In the genomic region with DNA sequence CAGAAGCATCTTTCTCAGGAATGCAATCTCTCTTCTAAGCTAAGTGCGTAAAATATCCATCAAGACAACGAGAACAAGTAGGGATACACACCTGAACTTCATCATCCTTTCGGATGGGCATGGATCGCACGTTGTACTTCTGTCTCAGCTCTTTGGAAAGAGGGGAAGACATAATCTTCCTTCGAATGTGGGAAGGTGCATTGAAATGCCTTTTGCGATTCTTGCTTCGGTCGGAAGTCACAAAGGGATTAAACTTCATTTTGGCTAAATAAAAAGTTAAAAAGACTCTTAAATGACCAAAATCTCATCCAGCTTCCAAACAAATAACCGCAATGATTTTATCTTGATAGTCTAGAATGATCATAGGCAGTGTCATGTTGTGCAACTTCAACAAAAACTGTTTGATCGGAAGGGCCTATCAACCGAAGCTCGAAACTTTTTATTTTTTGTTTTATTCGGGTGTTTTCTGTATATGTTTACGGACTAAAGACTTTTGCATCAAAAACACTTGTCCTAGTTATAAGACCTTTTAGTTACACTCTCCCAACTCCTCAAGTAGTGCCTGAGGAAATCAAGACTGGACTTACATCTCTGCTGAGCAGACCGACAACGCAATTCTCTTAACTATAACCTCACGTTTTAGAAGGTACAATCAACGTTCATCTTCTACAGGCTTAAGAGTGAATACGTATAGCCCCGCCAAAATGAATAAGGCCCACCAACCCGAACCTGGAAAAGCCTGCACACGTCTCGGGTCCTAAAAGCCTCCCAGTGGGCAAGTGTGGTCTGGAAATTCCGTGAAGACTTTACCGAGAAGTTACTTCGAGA, we compare ENCODE assay signal across 8 cellular contexts. TPM values are rescaled to one million over a fixed set of nuclear protein-coding genes. Genes with fewer than 3 reads are reported as not detected.
DNase-seq lines count a peak whose midpoint lies in the region; ATAC-seq and TF ChIP-seq lines count a peak whose summit lies in the region.

No MANE protein-coding gene starts in this region.

- H3K9me3 Mint-ChIP-seq in activated CD4-positive, alpha-beta T cell treated with anti-CD3 and anti-CD28 coated beads, Interleukin-2, amount 10 ng/mL, durations not matched to agents 24 days and 14 days: no peaks in the 10 kb centered on the region
- H3K9me3 Mint-ChIP-seq in activated CD4-positive, alpha-beta memory T cell treated with anti-CD3 and anti-CD28 coated beads for 36 hours: no peaks in the 10 kb centered on the region

- H3K4me1 Mint-ChIP-seq in activated CD4-positive, alpha-beta T cell treated with anti-CD3 and anti-CD28 coated beads, Interleukin-2, amount 10 ng/mL, durations not matched to agents 24 days and 14 days: peaks cover 47% of the 10 kb centered on the region
- peaks cover 60% of the 10 kb centered on the region for H3K4me1 Mint-ChIP-seq in activated CD4-positive, alpha-beta memory T cell treated with anti-CD3 and anti-CD28 coated beads for 36 hours (ENCODE audit: low read depth)

- CTCF ChIA-PET in activated CD4-positive, alpha-beta memory T cell treated with anti-CD3 and anti-CD28 coated beads for 36 hours (lab: Charles Lee): interaction anchor here (0.6 to 3.8 kb wide), 7 partner anchors 28 to 615 kb away, joined by 3 to 34 read pairs (median 4); no protein-coding TSS in a partner anchor

- POLR2A ChIA-PET in activated CD4-positive, alpha-beta memory T cell treated with anti-CD3 and anti-CD28 coated beads for 36 hours (lab: Charles Lee): interaction anchor here (0.6 to 1.3 kb wide), 6 partner anchors 13 to 525 kb away, joined by 3 to 6 read pairs (median 3); a partner anchor contains a TSS

- no peaks in the 10 kb centered on the region for H3K9me3 ChIP-seq in stomach

- intact Hi-C loops in activated CD4-positive, alpha-beta T cell treated with anti-CD3 and anti-CD28 coated beads, Interleukin-2, amount 10 ng/mL, durations not matched to agents 24 days and 14 days (cut with micrococcal nuclease): loop anchor here (2.0 to 10.0 kb wide), 3 partner anchors 133 to 513 kb away; a partner anchor contains a TSS
- intact Hi-C loops in activated CD4-positive, alpha-beta memory T cell treated with anti-CD3 and anti-CD28 coated beads for 36 hours (cut with micrococcal nuclease): loop anchor here (2.0 to 10.0 kb wide), 2 partner anchors 495 to 513 kb away; no protein-coding TSS in a partner anchor
- intact Hi-C loops in stomach (cut with DNase I; ENCODE audit: low total_unique reads): no loop called here

- WGBS in stomach, 5 donors: 8 to 13% (median 10%) methylated on average over 27 of the region's 27 CpGs

- H3K4me3 ChIP-seq in iPS-11a (ENCODE audit: low read depth, low read length): peak overlapping the region; percentile 99
- H3K4me3 ChIP-seq in stomach: peak overlapping the region; percentile 74 to 85 (median 82)

- no peaks in the 10 kb centered on the region for H3K27me3 ChIP-seq in stomach

- TF ChIP-seq CTCF in stomach (IDR thresholded peaks at IDR 0.05): no peak

- H3K4me3 Mint-ChIP-seq in activated CD4-positive, alpha-beta T cell treated with anti-CD3 and anti-CD28 coated beads, Interleukin-2, amount 10 ng/mL, durations not matched to agents 24 days and 14 days: peak overlapping the region; percentile 99
- H3K4me3 Mint-ChIP-seq in activated CD4-positive, alpha-beta memory T cell treated with anti-CD3 and anti-CD28 coated beads for 36 hours: peak overlapping the region; percentile 97

- peak overlapping the region; percentile 95 for H3K27ac Mint-ChIP-seq in activated CD4-positive, alpha-beta T cell treated with anti-CD3 and anti-CD28 coated beads, Interleukin-2, amount 10 ng/mL, durations not matched to agents 24 days and 14 days
- peak overlapping the region; percentile 99 for H3K27ac Mint-ChIP-seq in activated CD4-positive, alpha-beta memory T cell treated with anti-CD3 and anti-CD28 coated beads for 36 hours

- TF ChIP-seq EP300 in stomach (IDR thresholded peaks at IDR 0.05): no peak

- no peak for TF ChIP-seq POLR2A in stomach (IDR thresholded peaks at IDR 0.05)

- peaks cover 23 to 66% (median 46%) of the 10 kb centered on the region in 4 donors for H3K4me1 ChIP-seq in stomach

- peak overlapping the region; percentile 52 to 95 (median 92) for H3K27ac ChIP-seq in stomach

- peaks cover 55% of the 10 kb centered on the region for H3K36me3 Mint-ChIP-seq in activated CD4-positive, alpha-beta T cell treated with anti-CD3 and anti-CD28 coated beads, Interleukin-2, amount 10 ng/mL, durations not matched to agents 24 days and 14 days (ENCODE audit: low read depth)
- H3K36me3 Mint-ChIP-seq in activated CD4-positive, alpha-beta memory T cell treated with anti-CD3 and anti-CD28 coated beads for 36 hours: peaks cover 57% of the 10 kb centered on the region

- DNase-seq in activated CD4-positive, alpha-beta T cell treated with anti-CD3 and anti-CD28 coated beads, Interleukin-2, amount 10 ng/mL, durations not matched to agents 24 days and 14 days: no peak
- DNase-seq in activated CD4-positive, alpha-beta T cell treated with anti-CD3 and anti-CD28 coated beads for 4 hours: no peak
- DNase-seq in activated CD4-positive, alpha-beta memory T cell treated with anti-CD3 and anti-CD28 coated beads for 36 hours: no peak
- no peak for DNase-seq in stomach
- DNase-seq in NK-92 treated with Interleukin-12 subunit alpha and Interleukin-12 subunit beta, amount 100 ng/mL, for 24 hours (lab: John Stamatoyannopoulos, UW): no peak
- DNase-seq in stimulated activated CD4-positive, alpha-beta T cell treated with anti-CD3 and anti-CD28 coated beads, Interleukin-15, amount 100 ng/mL, for 24 hours: no peak

- peaks cover 42 to 48% (median 47%) of the 10 kb centered on the region in 4 donors for H3K36me3 ChIP-seq in stomach

- no peak for ATAC-seq in GM21526 (IDR thresholded peaks at IDR 0.05; ENCODE audit: low FRiP score, unreplicated experiment)

- no peaks in the 10 kb centered on the region for H3K27me3 Mint-ChIP-seq in activated CD4-positive, alpha-beta T cell treated with anti-CD3 and anti-CD28 coated beads, Interleukin-2, amount 10 ng/mL, durations not matched to agents 24 days and 14 days
- no peaks in the 10 kb centered on the region for H3K27me3 Mint-ChIP-seq in activated CD4-positive, alpha-beta memory T cell treated with anti-CD3 and anti-CD28 coated beads for 36 hours

RNA-seq across cellular contexts. Expression of a gene that starts 0.7 kb away (rescaled TPM):
- 2,460 and 2,469 TPM in 2 replicates for total RNA-seq in activated CD4-positive, alpha-beta T cell treated with anti-CD3 and anti-CD28 coated beads, Interleukin-2, amount 10 ng/mL, durations not matched to agents 24 days and 14 days
- total RNA-seq in activated CD4-positive, alpha-beta memory T cell treated with anti-CD3 and anti-CD28 coated beads for 36 hours: 1,000 to 10,000 TPM; 2,959 to 2,997 TPM
- 1,000 to 10,000 TPM in 4 of 5 donors, 100 to 1,000 TPM in 1; 506 to 3,830 (median 2,422) TPM for total RNA-seq in stomach
- polyA plus RNA-seq in stomach: 1,000 to 10,000 TPM; 4,166 to 5,414 (median 4,286) TPM

RNA-seq across cellular contexts. Expression of a gene that starts 15.4 kb away (rescaled TPM):
- total RNA-seq in activated CD4-positive, alpha-beta T cell treated with anti-CD3 and anti-CD28 coated beads, Interleukin-2, amount 10 ng/mL, durations not matched to agents 24 days and 14 days: not detected in 2 replicates
- not detected for total RNA-seq in activated CD4-positive, alpha-beta memory T cell treated with anti-CD3 and anti-CD28 coated beads for 36 hours
- total RNA-seq in stomach: not detected
- polyA plus RNA-seq in stomach: 1 to 10 TPM in 1 of 3 donors, not detected in 2; 1.5 TPM

RNA-seq across cellular contexts. Expression of a gene that starts 42.6 kb away (rescaled TPM):
- not detected in 2 replicates for total RNA-seq in activated CD4-positive, alpha-beta T cell treated with anti-CD3 and anti-CD28 coated beads, Interleukin-2, amount 10 ng/mL, durations not matched to agents 24 days and 14 days
- total RNA-seq in activated CD4-positive, alpha-beta memory T cell treated with anti-CD3 and anti-CD28 coated beads for 36 hours: not detected
- total RNA-seq in stomach: not detected
- polyA plus RNA-seq in stomach: not detected

RNA-seq across cellular contexts. Expression of a gene that starts 53.4 kb away (rescaled TPM):
- total RNA-seq in activated CD4-positive, alpha-beta T cell treated with anti-CD3 and anti-CD28 coated beads, Interleukin-2, amount 10 ng/mL, durations not matched to agents 24 days and 14 days: 72.8 and 74.3 TPM in 2 replicates
- total RNA-seq in activated CD4-positive, alpha-beta memory T cell treated with anti-CD3 and anti-CD28 coated beads for 36 hours: 10 to 100 TPM; 58.0 to 62.8 TPM
- 100 to 1,000 TPM in 1 of 5 donors, 10 to 100 TPM in 4; 12.8 to 102 (median 63.8) TPM for total RNA-seq in stomach
- 10 to 100 TPM; 17.6 to 31.9 (median 26.3) TPM for polyA plus RNA-seq in stomach
